ENCODE assay signal across 8 cellular contexts in the genomic region with DNA sequence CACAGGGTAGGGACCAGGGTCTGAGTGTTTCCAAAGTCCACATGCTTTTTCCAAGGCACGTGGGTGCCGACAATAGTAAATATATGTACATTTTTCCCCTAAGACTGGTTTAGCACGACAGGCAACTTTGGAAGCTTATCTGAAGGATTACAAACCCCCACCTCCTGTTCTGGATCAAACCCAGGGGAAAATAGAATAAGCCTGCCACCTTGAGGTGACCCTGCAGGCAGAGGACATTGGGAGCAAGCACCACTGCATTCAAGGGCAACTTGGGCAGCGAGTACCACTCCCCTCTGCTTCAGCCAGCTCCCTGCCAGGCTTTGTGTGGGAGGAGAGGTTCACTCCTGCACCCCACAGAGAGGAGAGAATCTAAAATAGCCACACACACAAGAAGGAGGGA. TPM values are rescaled to one million over a fixed set of nuclear protein-coding genes. Genes with fewer than 3 reads are reported as not detected.
DNase-seq lines count a peak whose midpoint lies in the region; ATAC-seq and TF ChIP-seq lines count a peak whose summit lies in the region.

No MANE protein-coding gene starts in this region.

- POLR2A ChIA-PET in Caco-2 (lab: Charles Lee) (no interaction called here), RWPE1 (lab: Yijun Ruan, JAX; ENCODE audit: low non-redundant PET) (no interaction called here)

- H3K27me3 ChIP-seq in Caco-2 (replicated peaks; ENCODE audit: control insufficient read depth, insufficient read depth, low read length) (no peaks in the 10 kb centered on the region), testis (no peaks in the 10 kb centered on the region)

- BruUV-seq in Caco-2 (replicated peaks; lab: Mats Ljungman, UMichigan): no TSS peak

- H3K27ac ChIP-seq in RWPE1 (no peak overlapping the region), testis (no peak overlapping the region)

- intact Hi-C loops in Caco-2 (cut with micrococcal nuclease; ENCODE audit: unreplicated experiment): loop anchor here (1.0 kb wide), 4 partner anchors 107 to 308 kb away; no protein-coding TSS in a partner anchor
- intact Hi-C loops in head of caudate nucleus (cut with DNase I): loop anchor here (5.0 kb wide), 1 partner anchor 308 kb away; no protein-coding TSS in a partner anchor
- intact Hi-C loops in testis (cut with DNase I; ENCODE audit: low total_unique reads): loop anchor here (10.0 kb wide), 1 partner anchor 305 kb away; no protein-coding TSS in a partner anchor

- H3K4me3 ChIP-seq in Caco-2 (ENCODE audit: low read depth, low read length): no peak overlapping the region
- no peak overlapping the region for H3K4me3 ChIP-seq in testis

- H3K4me1 Mint-ChIP-seq in Caco-2 (ENCODE audit: low read depth, unreplicated experiment) (peaks cover 42% of the 10 kb centered on the region), glutamatergic neuron (ENCODE audit: low read depth, unreplicated experiment) (peaks cover 3% of the 10 kb centered on the region)
- no peaks in the 10 kb centered on the region for H3K4me1 Mint-ChIP-seq in natural killer cell treated with Interleukin-12 subunit alpha and Interleukin-12 subunit beta and Interleukin-15 and Interleukin-18, amount 100 ng/mL, for 72 hours (ENCODE audit: low read depth in 2 of 2)

- H3K4me3 Mint-ChIP-seq in Caco-2 (ENCODE audit: unreplicated experiment): peak overlapping the region; percentile 45
- no peak overlapping the region for H3K4me3 Mint-ChIP-seq in natural killer cell treated with Interleukin-12 subunit alpha and Interleukin-12 subunit beta and Interleukin-15 and Interleukin-18, amount 100 ng/mL, for 72 hours
- H3K4me3 Mint-ChIP-seq in glutamatergic neuron (ENCODE audit: unreplicated experiment): no peak overlapping the region

- DNase-seq in Caco-2: peak; percentile 84 to 89
- peak; percentile 49 for DNase-seq in HuH-7.5 (ENCODE audit: low spot score)
- DNase-seq in RWPE1 (ENCODE audit: low spot score): peak; percentile 25
- DNase-seq in head of caudate nucleus: peak in 25 of 42 donors; percentile 10 to 66 (median 31)
- peak; percentile 40 for DNase-seq in testis
- DNase-seq in natural killer cell treated with Interleukin-12 subunit alpha and Interleukin-12 subunit beta and Interleukin-15 and Interleukin-18, amount 100 ng/mL, for 72 hours (ENCODE audit: low spot score): no peak
- DNase-seq in glutamatergic neuron: no peak

- H3K27ac Mint-ChIP-seq in Caco-2 (ENCODE audit: unreplicated experiment) (peak overlapping the region; percentile 8), glutamatergic neuron (ENCODE audit: unreplicated experiment) (no peak overlapping the region)
- H3K27ac Mint-ChIP-seq in natural killer cell treated with Interleukin-12 subunit alpha and Interleukin-12 subunit beta and Interleukin-15 and Interleukin-18, amount 100 ng/mL, for 72 hours: no peak overlapping the region

- H3K27me3 Mint-ChIP-seq in Caco-2 (ENCODE audit: insufficient read depth, unreplicated experiment) (no peaks in the 10 kb centered on the region), glutamatergic neuron (ENCODE audit: unreplicated experiment) (peaks cover 2% of the 10 kb centered on the region)
- H3K27me3 Mint-ChIP-seq in natural killer cell treated with Interleukin-12 subunit alpha and Interleukin-12 subunit beta and Interleukin-15 and Interleukin-18, amount 100 ng/mL, for 72 hours: peaks cover 5 to 10% of the 10 kb centered on the region in 2 donors

- peaks cover 17% of the 10 kb centered on the region for H3K4me1 ChIP-seq in Caco-2
- H3K4me1 ChIP-seq in testis: no peaks in the 10 kb centered on the region

- CTCF ChIA-PET in Caco-2 (lab: Charles Lee) (interaction anchor here (0.6 to 3.2 kb wide), 15 partner anchors 10 to 385 kb away, joined by 3 to 19 read pairs (median 4); partner anchors contain the start of gene MGLL), RWPE1 (lab: Yijun Ruan, JAX) (interaction anchor here (0.7 to 1.3 kb wide), 3 partner anchors 269 to 385 kb away, joined by 3 read pairs; no protein-coding TSS in a partner anchor)

- no peaks in the 10 kb centered on the region for H3K9me3 ChIP-seq in Caco-2
- H3K9me3 ChIP-seq in testis: no peaks in the 10 kb centered on the region

- H3K9me3 Mint-ChIP-seq in Caco-2 (ENCODE audit: unreplicated experiment) (no peaks in the 10 kb centered on the region), glutamatergic neuron (ENCODE audit: unreplicated experiment) (no peaks in the 10 kb centered on the region)
- no peaks in the 10 kb centered on the region for H3K9me3 Mint-ChIP-seq in natural killer cell treated with Interleukin-12 subunit alpha and Interleukin-12 subunit beta and Interleukin-15 and Interleukin-18, amount 100 ng/mL, for 72 hours

- ATAC-seq in HG02571 (IDR thresholded peaks at IDR 0.05; ENCODE audit: unreplicated experiment): no peak
- ATAC-seq in natural killer cell treated with Interleukin-12 subunit alpha and Interleukin-12 subunit beta and Interleukin-15 and Interleukin-18, amount 100 ng/mL, for 72 hours: no peak

- TF ChIP-seq POLR2A in testis (IDR thresholded peaks at IDR 0.05): no peak

- H3K36me3 ChIP-seq in Caco-2 (ENCODE audit: control insufficient read depth, insufficient read depth, low read length): no peaks in the 10 kb centered on the region
- H3K36me3 ChIP-seq in testis (ENCODE audit: low read depth, missing control alignments): no peaks in the 10 kb centered on the region

- H3K36me3 Mint-ChIP-seq in Caco-2 (ENCODE audit: insufficient read depth, unreplicated experiment): no peaks in the 10 kb centered on the region
- no peaks in the 10 kb centered on the region for H3K36me3 Mint-ChIP-seq in natural killer cell treated with Interleukin-12 subunit alpha and Interleukin-12 subunit beta and Interleukin-15 and Interleukin-18, amount 100 ng/mL, for 72 hours
- no peaks in the 10 kb centered on the region for H3K36me3 Mint-ChIP-seq in glutamatergic neuron (ENCODE audit: unreplicated experiment)

- WGBS in testis, 2 donors: 47 to 48% methylated on average over 4 of the region's 4 CpGs

- TF ChIP-seq CTCF in Caco-2 (IDR thresholded peaks at IDR 0.05; ENCODE audit: insufficient read depth in 1 of 2, low read depth in 1 of 2, low read length in 1 of 2, severe bottlenecking in 1 of 2, unreplicated experiment in 1 of 2): peak; percentile 68 to 81
- TF ChIP-seq CTCF in RWPE1 (conservative IDR thresholded peaks at IDR 0.05; ENCODE audit: low read depth): 0 out of 2 replicates have a peak, but pooled peaks have one; percentile 14
- peak; percentile 26 to 52 (median 31) for TF ChIP-seq CTCF in testis (IDR thresholded peaks at IDR 0.05)
- TF ChIP-seq CTCF in glutamatergic neuron (IDR thresholded peaks at IDR 0.05; ENCODE audit: partially characterized antibody, unreplicated experiment): no peak

RNA-seq across cellular contexts. Expression of gene KBTBD12, which starts 44.8 kb away (rescaled TPM):
- total RNA-seq in Caco-2 (2022) (not detected in 2 replicates), testis (1 to 10 TPM; 1.6 to 4.6 TPM), glutamatergic neuron (ENCODE audit: unreplicated experiment) (not detected)
- polyA plus RNA-seq in testis (ENCODE audit: insufficient read depth, low read depth, low replicate concordance): 2.7 TPM
- total RNA-seq in natural killer cell treated with Interleukin-12 subunit alpha and Interleukin-12 subunit beta and Interleukin-15 and Interleukin-18, amount 100 ng/mL, for 72 hours: not detected

Comparison
In these comparisons a context has a peak if more than half of its experiments do, and no peak if none do; other contexts are left out.
1. DNase-seq: peak in Caco-2 (2 of 2), HuH-7.5 (single experiment), RWPE1 (single experiment), head of caudate nucleus (25 of 42) and testis (single experiment); none in natural killer cell treated with Interleukin-12 subunit alpha and Interleukin-12 subunit beta and Interleukin-15 and Interleukin-18, amount 100 ng/mL, for 72 hours (single experiment) and glutamatergic neuron (single experiment).